In the genomic region with DNA sequence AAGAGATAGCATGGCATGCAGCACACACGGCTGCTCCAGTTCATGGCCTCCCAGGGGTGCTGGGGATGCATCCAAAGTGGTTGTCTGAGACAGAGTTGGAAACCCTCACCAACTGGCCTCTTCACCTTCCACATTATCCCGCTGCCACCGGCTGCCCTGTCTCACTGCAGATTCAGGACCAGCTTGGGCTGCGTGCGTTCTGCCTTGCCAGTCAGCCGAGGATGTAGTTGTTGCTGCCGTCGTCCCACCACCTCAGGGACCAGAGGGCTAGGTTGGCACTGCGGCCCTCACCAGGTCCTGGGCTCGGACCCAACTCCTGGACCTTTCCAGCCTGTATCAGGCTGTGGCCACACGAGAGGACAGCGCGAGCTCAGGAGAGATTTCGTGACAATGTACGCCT, we compare ENCODE assay signal across 5 cellular contexts. TPM values are rescaled to one million over a fixed set of nuclear protein-coding genes. Genes with fewer than 3 reads are reported as not detected.
DNase-seq lines count a peak whose midpoint lies in the region; TF ChIP-seq lines count a peak whose summit lies in the region.
"Had no signal": no experiment of that assay in that cellular context is flagged by ENCODE, and none has a peak within 500 bp of the region (broad histone marks: within the 10 kb centered on the region; RNA-seq: fewer than 3 reads in every experiment).

No MANE protein-coding gene starts in this region.

- intact Hi-C loops in MCF 10A (cut with micrococcal nuclease): no loop called here
- intact Hi-C loops in breast epithelium (cut with DNase I; ENCODE audit: low total_unique reads): no loop called here

- CTCF ChIA-PET in MCF 10A (lab: Yijun Ruan, JAX): interaction anchor here (0.6 to 1.0 kb wide), 2 partner anchors 42 to 86 kb away, joined by 3 to 4 read pairs; no protein-coding TSS in a partner anchor

- H3K9me3 ChIP-seq in breast epithelium: no peaks in the 10 kb centered on the region

- no peak for TF ChIP-seq POLR2A in breast epithelium (IDR thresholded peaks at IDR 0.05)

- no peak overlapping the region for H3K27ac Mint-ChIP-seq in MCF 10A (ENCODE audit: low read depth, unreplicated experiment)

- TF ChIP-seq CTCF in MCF 10A (IDR thresholded peaks at IDR 0.05; ENCODE audit: unreplicated experiment): no peak
- no peak for TF ChIP-seq CTCF in breast epithelium (IDR thresholded peaks at IDR 0.05)

- H3K27me3 ChIP-seq in breast epithelium: no peaks in the 10 kb centered on the region

- no peak overlapping the region for H3K27ac ChIP-seq in breast epithelium

- POLR2A ChIA-PET in MCF 10A (lab: Yijun Ruan, JAX): interaction anchor here (0.6 to 1.3 kb wide), 3 partner anchors 12 to 33 kb away, joined by 3 read pairs; no protein-coding TSS in a partner anchor

- peaks cover 11% of the 10 kb centered on the region for H3K4me1 Mint-ChIP-seq in MCF 10A (ENCODE audit: insufficient read depth, unreplicated experiment)

- H3K36me3 ChIP-seq in breast epithelium: no peaks in the 10 kb centered on the region

- H3K9me3 Mint-ChIP-seq in MCF 10A (ENCODE audit: unreplicated experiment): no peaks in the 10 kb centered on the region

- H3K4me3 ChIP-seq in breast epithelium: no peak overlapping the region

- peaks cover 67% of the 10 kb centered on the region for H3K36me3 Mint-ChIP-seq in MCF 10A (ENCODE audit: insufficient read depth, unreplicated experiment)

- no peak overlapping the region for H3K4me3 Mint-ChIP-seq in MCF 10A (ENCODE audit: unreplicated experiment)

- BruUV-seq in MCF 10A (replicated peaks; lab: Mats Ljungman, UMichigan): TSS peak; percentile 20

- no peaks in the 10 kb centered on the region for H3K4me1 ChIP-seq in breast epithelium

- DNase-seq in MCF 10A (ENCODE audit: unreplicated experiment) (no peak), breast epithelium (ENCODE audit: low spot score in 2 of 2) (no peak)
- DNase-seq: activated CD4-positive, alpha-beta T cell treated with anti-CD3 and anti-CD28 coated beads for 1 hour; effector CD4-positive, alpha-beta T cell; NCI-H446 had no signal

- H3K27me3 Mint-ChIP-seq in MCF 10A (ENCODE audit: insufficient read depth, unreplicated experiment): no peaks in the 10 kb centered on the region

RNA-seq across cellular contexts. Expression of gene CIB1, which starts 4.8 kb away (rescaled TPM):
- total RNA-seq in MCF 10A (2022) (45.6 and 50.5 TPM in 2 replicates), breast epithelium (10 to 100 TPM; 30.2 to 61.3 (median 49.5) TPM)

RNA-seq across cellular contexts. Expression of gene GDPGP1, which starts 5.0 kb away (rescaled TPM):
- total RNA-seq in MCF 10A (2022): 3.4 and 6.6 TPM in 2 replicates
- 1 to 10 TPM; 3.4 to 9.4 (median 7.5) TPM for total RNA-seq in breast epithelium

RNA-seq across cellular contexts. Expression of gene TTLL13, which starts 20.4 kb away (rescaled TPM):
- total RNA-seq in MCF 10A (2022) (0.47 TPM in 1 of 2 replicates, not detected in the other), breast epithelium (under 1 TPM in 1 of 3 donors, not detected in 2; 0.15 TPM)

RNA-seq across cellular contexts. Expression of gene SEMA4B, which starts 27.8 kb away (rescaled TPM):
- total RNA-seq in MCF 10A (2022) (38.6 and 46.4 TPM in 2 replicates), breast epithelium (10 to 100 TPM in 2 of 3 donors, 1 to 10 TPM in 1; 6.6 to 72.8 (median 56.9) TPM)

RNA-seq across cellular contexts. Expression of gene NGRN, which starts 36.5 kb away (rescaled TPM):
- total RNA-seq in MCF 10A (2022): 70.5 and 77.0 TPM in 2 replicates
- total RNA-seq in breast epithelium: 10 to 100 TPM; 67.7 to 99.1 (median 87.2) TPM
